13 cellular contexts compared by ENCODE assay signal in the genomic region with DNA sequence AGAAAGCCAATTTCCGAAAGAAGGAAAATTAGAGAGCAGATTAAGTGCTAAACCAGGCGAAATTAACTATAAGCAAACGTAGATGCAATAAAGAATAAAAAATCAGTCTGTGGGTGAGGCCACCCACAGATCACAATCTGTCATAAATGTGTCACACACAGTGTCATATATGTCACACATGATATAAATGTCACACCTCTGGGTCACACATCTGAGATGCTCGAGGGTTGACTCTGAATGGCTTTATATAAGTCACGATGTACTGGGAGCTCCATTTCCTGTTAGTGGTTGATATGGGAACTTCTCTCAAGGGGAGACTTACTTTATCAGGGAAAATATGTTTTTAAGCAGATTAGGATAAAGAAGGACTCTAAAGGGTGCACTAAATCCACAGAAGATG.
"Had no signal": no experiment of that assay in that cellular context is flagged by ENCODE, and none has a peak within 500 bp of the region (broad histone marks: within the 10 kb centered on the region; RNA-seq: fewer than 3 reads in every experiment).

No MANE protein-coding gene starts in this region.

- H3K4me2 ChIP-seq: neural progenitor cell had no signal

- H3K36me3 Mint-ChIP-seq: activated CD8-positive, alpha-beta memory T cell treated with anti-CD3 and anti-CD28 coated beads, Interleukin-2, amount 10 ng/mL, durations not matched to agents 7 days and 5 days; activated naive CD4-positive, alpha-beta T cell treated with anti-CD3 and anti-CD28 coated beads, Interleukin-2, amount 10 ng/mL, durations not matched to agents 7 days and 5 days; neural progenitor cell had no signal

- ATAC-seq: activated CD8-positive, alpha-beta memory T cell treated with anti-CD3 and anti-CD28 coated beads, Interleukin-2, amount 10 ng/mL, durations not matched to agents 7 days and 5 days; sciatic nerve had no signal

- DNase-seq: activated CD4-positive, alpha-beta T cell treated with anti-CD3 and anti-CD28 coated beads, Interleukin-2, amount 50 U/mL, for 4 hours; activated CD8-positive, alpha-beta memory T cell treated with anti-CD3 and anti-CD28 coated beads, Interleukin-2, amount 10 ng/mL, durations not matched to agents 7 days and 5 days; activated naive CD4-positive, alpha-beta T cell treated with anti-CD3 and anti-CD28 coated beads, Interleukin-2, amount 10 ng/mL, durations not matched to agents 7 days and 5 days; adrenal gland; dorsolateral prefrontal cortex; midbrain; ovary; tibial artery had no signal

- H3K9me3 Mint-ChIP-seq: activated naive CD4-positive, alpha-beta T cell treated with anti-CD3 and anti-CD28 coated beads, Interleukin-2, amount 10 ng/mL, durations not matched to agents 7 days and 5 days; T-helper 1 cell treated with Interleukin-12 subunit alpha and Interleukin-12 subunit beta and Interleukin-4 antibody, amounts not matched to agents 30 μg/mL and 1 μg/mL, for 36 hours had no signal

- H3K4me3 ChIP-seq: adrenal gland, cardiac muscle cell, dorsolateral prefrontal cortex, lung, neural progenitor cell, ovary, tibial artery had no signal

- H3K36me3 ChIP-seq: adrenal gland, cardiac muscle cell, neural progenitor cell, ovary, tibial artery had no signal

- H3K27me3 ChIP-seq: adrenal gland, cardiac muscle cell, dorsolateral prefrontal cortex, ovary, tibial artery had no signal

- H3K27ac ChIP-seq: adrenal gland, cardiac muscle cell, dorsolateral prefrontal cortex, neural progenitor cell, ovary, tibial artery had no signal

- H3K9me3 ChIP-seq: adrenal gland, ovary, tibial artery had no signal

- H3K27ac Mint-ChIP-seq: activated CD8-positive, alpha-beta memory T cell treated with anti-CD3 and anti-CD28 coated beads, Interleukin-2, amount 10 ng/mL, durations not matched to agents 7 days and 5 days; activated naive CD4-positive, alpha-beta T cell treated with anti-CD3 and anti-CD28 coated beads, Interleukin-2, amount 10 ng/mL, durations not matched to agents 7 days and 5 days; neural progenitor cell; T-helper 1 cell treated with Interleukin-12 subunit alpha and Interleukin-12 subunit beta and Interleukin-4 antibody, amounts not matched to agents 30 μg/mL and 1 μg/mL, for 36 hours had no signal

- H3K4me3 Mint-ChIP-seq: activated CD8-positive, alpha-beta memory T cell treated with anti-CD3 and anti-CD28 coated beads, Interleukin-2, amount 10 ng/mL, durations not matched to agents 7 days and 5 days; activated naive CD4-positive, alpha-beta T cell treated with anti-CD3 and anti-CD28 coated beads, Interleukin-2, amount 10 ng/mL, durations not matched to agents 7 days and 5 days; neural progenitor cell; T-helper 1 cell treated with Interleukin-12 subunit alpha and Interleukin-12 subunit beta and Interleukin-4 antibody, amounts not matched to agents 30 μg/mL and 1 μg/mL, for 36 hours had no signal

- H3K9ac ChIP-seq: neural progenitor cell had no signal
